In the genomic region with DNA sequence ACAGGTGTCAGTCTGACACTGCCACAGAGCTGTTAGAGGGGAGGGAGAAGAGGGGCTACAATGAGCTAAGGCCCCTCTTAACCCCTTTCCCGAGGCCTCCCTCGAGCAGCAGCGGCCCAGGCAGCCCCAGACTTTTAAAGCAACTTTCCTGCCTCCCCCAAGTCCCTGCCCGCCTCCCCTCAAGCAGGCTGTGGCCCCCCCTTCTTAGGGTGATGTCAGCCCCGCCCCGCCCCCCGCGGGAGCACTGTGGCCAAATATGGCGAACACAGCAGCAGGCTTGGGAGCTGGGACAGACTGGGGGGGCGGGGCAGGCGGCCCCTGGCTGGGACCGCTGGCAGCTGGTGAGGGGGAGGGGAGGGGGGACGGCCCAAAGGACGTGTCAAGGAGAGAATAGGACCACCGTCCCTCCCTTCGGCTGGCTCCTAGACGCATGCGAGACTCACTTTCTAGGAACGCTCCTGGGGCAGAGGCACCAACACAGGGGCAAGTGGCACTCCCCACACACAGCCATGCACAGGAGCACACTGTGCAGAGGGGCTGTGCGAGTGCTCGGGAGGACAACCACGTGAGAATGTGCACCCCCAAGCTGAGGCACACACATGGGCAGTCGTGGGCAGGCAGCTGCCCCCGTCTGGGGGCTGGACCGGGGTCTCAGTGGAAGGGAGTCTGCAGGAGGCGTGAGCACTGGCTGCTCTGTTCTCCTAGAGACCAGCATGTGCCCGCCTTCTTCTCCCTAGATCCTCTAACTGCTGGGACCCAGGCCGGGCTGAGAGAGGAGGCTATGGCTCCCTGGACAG, we compare ENCODE assay signal across 8 cellular contexts. TPM values are rescaled to one million over a fixed set of nuclear protein-coding genes. Genes with fewer than 3 reads are reported as not detected.
A peak's percentile ranks its signal among the peaks of the same experiment; 100 is the strongest.
DNase-seq lines count a peak whose midpoint lies in the region; ATAC-seq and TF ChIP-seq lines count a peak whose summit lies in the region.

No MANE protein-coding gene starts in this region.

- H3K27ac ChIP-seq in layer of hippocampus (ENCODE audit: low read depth, low read length) (peak overlapping the region; percentile 46), subcutaneous abdominal adipose tissue (ENCODE audit: low read depth, low read length) (no peak overlapping the region)

- peaks cover 0 to 44% (median 35%) of the 10 kb centered on the region in 5 donors for H3K4me1 ChIP-seq in subcutaneous abdominal adipose tissue (ENCODE audit: control insufficient read depth in 5 of 5, insufficient read depth in 5 of 5, low read length in 5 of 5)

- no peaks in the 10 kb centered on the region for H3K9me3 Mint-ChIP-seq in activated T-cell treated with anti-CD3 and anti-CD28 coated beads, Interleukin-2, amount 50 U/mL, for 72 hours

- TF ChIP-seq EP300 in Ishikawa (IDR thresholded peaks at IDR 0.05; ENCODE audit: borderline replicate concordance), result peak; percentile 78

- H3K36me3 ChIP-seq in subcutaneous abdominal adipose tissue (ENCODE audit: control insufficient read depth in 5 of 5, insufficient read depth in 5 of 5, low read length in 5 of 5), result no peaks in the 10 kb centered on the region

- no peak for TF ChIP-seq CTCF in cardiac fibroblast (IDR thresholded peaks at IDR 0.05; ENCODE audit: low read depth, low read length)

- no peak for ATAC-seq in activated T-cell treated with anti-CD3 and anti-CD28 coated beads, Interleukin-2, amount 50 U/mL, for 72 hours (replicated peaks in 1 of 2)

- H3K4me1 Mint-ChIP-seq in activated T-cell treated with anti-CD3 and anti-CD28 coated beads, Interleukin-2, amount 50 U/mL, for 72 hours (ENCODE audit: low read depth), result peaks cover 20% of the 10 kb centered on the region

- no peak overlapping the region for H3K27ac Mint-ChIP-seq in activated T-cell treated with anti-CD3 and anti-CD28 coated beads, Interleukin-2, amount 50 U/mL, for 72 hours

- H3K4me3 ChIP-seq in cardiac fibroblast (replicated peaks in 1 of 2; ENCODE audit: low read depth in 2 of 2, low read length in 2 of 2) (peak overlapping the region in 1 of 2 donors; percentile 26), subcutaneous abdominal adipose tissue (ENCODE audit: low read depth in 1 of 5, low read length in 5 of 5) (peak overlapping the region; percentile 27 to 61 (median 44))

- no peaks in the 10 kb centered on the region for H3K36me3 Mint-ChIP-seq in activated T-cell treated with anti-CD3 and anti-CD28 coated beads, Interleukin-2, amount 50 U/mL, for 72 hours (ENCODE audit: insufficient read depth in 2 of 2)

- H3K27me3 ChIP-seq in layer of hippocampus (ENCODE audit: control insufficient read depth, insufficient read depth, low read length) (no peaks in the 10 kb centered on the region), subcutaneous abdominal adipose tissue (ENCODE audit: control insufficient read depth in 5 of 5, insufficient read depth in 4 of 5, low read length in 5 of 5) (peaks cover 0 to 8% (median 4%) of the 10 kb centered on the region in 5 donors)

- no peak overlapping the region for H3K9ac ChIP-seq in subcutaneous abdominal adipose tissue (ENCODE audit: low read length in 5 of 5)

- TF ChIP-seq RAD21 in Ishikawa (IDR thresholded peaks at IDR 0.05; ENCODE audit: low read depth), result no peak

- DNase-seq in cardiac fibroblast (ENCODE audit: low read depth in 2 of 2) (peak; percentile 59 to 80), mesenteric fat pad (ENCODE audit: low spot score) (no peak), KG1 (lab: John Stamatoyannopoulos, UW) (no peak)
- DNase-seq in activated naive CD4-positive, alpha-beta T cell treated with anti-CD3 and anti-CD28 coated beads, Interleukin-2, amount 50 U/mL, for 16 hours, result no peak
- DNase-seq in activated T-cell treated with anti-CD3 and anti-CD28 coated beads, Interleukin-2, amount 50 U/mL, for 72 hours, result no peak

- no peak overlapping the region for H3K4me3 Mint-ChIP-seq in activated T-cell treated with anti-CD3 and anti-CD28 coated beads, Interleukin-2, amount 50 U/mL, for 72 hours

- no peaks in the 10 kb centered on the region for H3K9me3 ChIP-seq in subcutaneous abdominal adipose tissue (ENCODE audit: control insufficient read depth in 5 of 5, low read length in 5 of 5)

- H3K27me3 Mint-ChIP-seq in activated T-cell treated with anti-CD3 and anti-CD28 coated beads, Interleukin-2, amount 50 U/mL, for 72 hours (ENCODE audit: low read depth), result peaks cover 8% of the 10 kb centered on the region

TF ChIP-seq in Ishikawa, 13 proteins besides CTCF, POLR2A, EP300 and RAD21:
- TF ChIP-seq FOXM1 (IDR thresholded peaks at IDR 0.05; ENCODE audit: borderline replicate concordance, low read depth) (no peak), TCF12 (IDR thresholded peaks at IDR 0.05; ENCODE audit: low read depth) (peak; percentile 57; the same call in 1 of the 2 replicates), TEAD4 (IDR thresholded peaks at IDR 0.05) (no peak), YY1 (IDR thresholded peaks at IDR 0.05; ENCODE audit: low read depth) (peak; percentile 73), EGR1 (IDR thresholded peaks at IDR 0.05) (no peak), CREB1 (IDR thresholded peaks at IDR 0.05; ENCODE audit: low read depth) (peak; percentile 45; the same call in 1 of the 2 replicates)
- TF ChIP-seq, protein P1, sequence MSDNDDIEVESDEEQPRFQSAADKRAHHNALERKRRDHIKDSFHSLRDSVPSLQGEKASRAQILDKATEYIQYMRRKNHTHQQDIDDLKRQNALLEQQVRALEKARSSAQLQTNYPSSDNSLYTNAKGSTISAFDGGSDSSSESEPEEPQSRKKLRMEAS (IDR thresholded peaks at IDR 0.05), result peak; percentile 54; the same call in 1 of the 2 replicates

RNA-seq across cellular contexts. Expression of a gene that starts 6.7 kb away (rescaled TPM):
- 25.3 TPM for total RNA-seq in mesenteric fat pad
- 1 to 10 TPM; 1.7 to 1.9 TPM for total RNA-seq in activated T-cell treated with anti-CD3 and anti-CD28 coated beads, Interleukin-2, amount 50 U/mL, for 72 hours

RNA-seq across cellular contexts. Expression of a gene that starts 22.0 kb away (rescaled TPM):
- 919 TPM for total RNA-seq in mesenteric fat pad
- 1,000 to 10,000 TPM; 2,353 to 2,363 TPM for total RNA-seq in activated T-cell treated with anti-CD3 and anti-CD28 coated beads, Interleukin-2, amount 50 U/mL, for 72 hours

RNA-seq across cellular contexts. Expression of a gene that starts 22.5 kb away (rescaled TPM):
- not detected for total RNA-seq in mesenteric fat pad
- total RNA-seq in activated T-cell treated with anti-CD3 and anti-CD28 coated beads, Interleukin-2, amount 50 U/mL, for 72 hours, result not detected

RNA-seq across cellular contexts. Expression of a gene that starts 38.1 kb away (rescaled TPM):
- total RNA-seq in mesenteric fat pad, result 1.9 TPM
- total RNA-seq in activated T-cell treated with anti-CD3 and anti-CD28 coated beads, Interleukin-2, amount 50 U/mL, for 72 hours, result 10 to 100 TPM; 22.0 to 27.2 TPM

Comparison
In these comparisons a context has a peak if more than half of its experiments do, and no peak if none do; other contexts are left out.
1. DNase-seq: peak in cardiac fibroblast (2 of 2); none in activated naive CD4-positive, alpha-beta T cell treated with anti-CD3 and anti-CD28 coated beads, Interleukin-2, amount 50 U/mL, for 16 hours (single experiment), mesenteric fat pad (single experiment), KG1 (single experiment) and activated T-cell treated with anti-CD3 and anti-CD28 coated beads, Interleukin-2, amount 50 U/mL, for 72 hours (0 of 2).